ENCODE assay signal across 18 cellular contexts in the genomic region with DNA sequence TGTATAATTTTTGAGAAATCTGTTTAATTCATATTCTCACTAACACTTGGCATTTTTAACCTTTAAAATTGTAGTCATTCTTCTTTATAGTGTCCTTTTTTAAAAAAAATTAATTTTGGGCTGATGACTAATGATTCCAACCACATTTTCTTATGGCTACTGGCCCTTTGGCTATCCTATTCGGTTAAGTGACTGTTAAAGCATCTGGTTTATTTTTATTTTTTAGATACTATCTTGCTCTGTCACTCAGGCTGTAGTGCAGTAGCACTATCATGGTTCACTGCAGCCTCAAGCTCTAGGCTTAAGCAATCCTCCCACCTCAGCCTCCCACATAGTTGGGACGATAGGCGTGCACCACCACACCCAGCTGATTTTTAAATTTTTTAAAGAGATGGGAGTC.
A peak's percentile ranks its signal among the peaks of the same experiment; 100 is the strongest.
DNase-seq lines count a peak whose midpoint lies in the region; ATAC-seq, FAIRE-seq and TF ChIP-seq lines count a peak whose summit lies in the region.
"Had no signal": no experiment of that assay in that cellular context is flagged by ENCODE, and none has a peak within 500 bp of the region (broad histone marks: within the 10 kb centered on the region; RNA-seq: fewer than 3 reads in every experiment).

No MANE protein-coding gene starts in this region.

- no peaks in the 10 kb centered on the region for H4K20me1 ChIP-seq in astrocyte (ENCODE audit: insufficient read depth, low read length)

- no peak overlapping the region for H3K27ac Mint-ChIP-seq in astrocyte (ENCODE audit: unreplicated experiment)
- no peak overlapping the region for H3K27ac Mint-ChIP-seq in activated T-helper 1 cell treated with anti-CD3 and anti-CD28 coated beads, Interleukin-12 subunit alpha, Interleukin-12 subunit beta, Interleukin-2, Interleukin-4 antibody, amounts not matched to agents 30 ng/mL and 10 ng/mL and 1 ng/mL, durations not matched to agents 14 hours and 24 hours and 36 hours
- H3K27ac Mint-ChIP-seq: CD4-positive, CD25-positive, alpha-beta regulatory T cell; CD8-positive, alpha-beta memory T cell; H9 had no signal

- H3K4me1 Mint-ChIP-seq in astrocyte (ENCODE audit: low read depth, unreplicated experiment) = peaks cover 11% of the 10 kb centered on the region
- H3K4me1 Mint-ChIP-seq in activated T-helper 1 cell treated with anti-CD3 and anti-CD28 coated beads, Interleukin-12 subunit alpha, Interleukin-12 subunit beta, Interleukin-2, Interleukin-4 antibody, amounts not matched to agents 30 ng/mL and 10 ng/mL and 1 ng/mL, durations not matched to agents 14 hours and 24 hours and 36 hours (ENCODE audit: low read depth) = no peaks in the 10 kb centered on the region
- H3K4me1 Mint-ChIP-seq: CD4-positive, CD25-positive, alpha-beta regulatory T cell; CD8-positive, alpha-beta memory T cell had no signal

- peaks cover 6% of the 10 kb centered on the region for H3K9me3 Mint-ChIP-seq in astrocyte (ENCODE audit: unreplicated experiment)
- peaks cover 16% of the 10 kb centered on the region for H3K9me3 Mint-ChIP-seq in activated T-helper 1 cell treated with anti-CD3 and anti-CD28 coated beads, Interleukin-12 subunit alpha, Interleukin-12 subunit beta, Interleukin-2, Interleukin-4 antibody, amounts not matched to agents 30 ng/mL and 10 ng/mL and 1 ng/mL, durations not matched to agents 14 hours and 24 hours and 36 hours

- no peak for TF ChIP-seq CTCF in astrocyte (IDR thresholded peaks at IDR 0.05; ENCODE audit: insufficient read depth, low read depth, low read length)
- no peak for TF ChIP-seq CTCF in psoas muscle (IDR thresholded peaks at IDR 0.05)

- no peaks in the 10 kb centered on the region for H3K79me2 ChIP-seq in astrocyte (ENCODE audit: insufficient read depth, low read length)

- no peak for ATAC-seq in psoas muscle

- FAIRE-seq in astrocyte (lab: Jason Lieb, UNC) = no peak
- FAIRE-seq: H1 had no signal

- H3K4me3 Mint-ChIP-seq in astrocyte (ENCODE audit: unreplicated experiment) = no peak overlapping the region
- H3K4me3 Mint-ChIP-seq in activated T-helper 1 cell treated with anti-CD3 and anti-CD28 coated beads, Interleukin-12 subunit alpha, Interleukin-12 subunit beta, Interleukin-2, Interleukin-4 antibody, amounts not matched to agents 30 ng/mL and 10 ng/mL and 1 ng/mL, durations not matched to agents 14 hours and 24 hours and 36 hours = no peak overlapping the region
- H3K4me3 Mint-ChIP-seq: CD4-positive, CD25-positive, alpha-beta regulatory T cell; CD8-positive, alpha-beta memory T cell; H9 had no signal

- no peak overlapping the region for H3K4me2 ChIP-seq in astrocyte (ENCODE audit: low read length)

- H3K4me3 ChIP-seq in astrocyte (ENCODE audit: insufficient read depth, low read depth, low read length) = no peak overlapping the region
- no peak overlapping the region for H3K4me3 ChIP-seq in psoas muscle

- H3K36me3 ChIP-seq in astrocyte (ENCODE audit: insufficient read depth, low read length) (no peaks in the 10 kb centered on the region), psoas muscle (ENCODE audit: insufficient read depth in 1 of 2, low read depth in 1 of 2) (no peaks in the 10 kb centered on the region)
- H3K36me3 ChIP-seq: BE2C had no signal

- 75 to 85% (median 80%) methylated on average over 3 of the region's 3 CpGs for WGBS in psoas muscle, 3 donors

- no peaks in the 10 kb centered on the region for H3K27me3 ChIP-seq in astrocyte (ENCODE audit: insufficient read depth, low read length)
- H3K27me3 ChIP-seq in psoas muscle (ENCODE audit: insufficient read depth in 3 of 3, low read length in 2 of 3) = no peaks in the 10 kb centered on the region
- H3K27me3 ChIP-seq: BE2C had no signal

- H3K4me1 ChIP-seq in astrocyte (ENCODE audit: insufficient read depth, low read length) (peaks cover 4% of the 10 kb centered on the region), psoas muscle (no peaks in the 10 kb centered on the region)
- H3K4me1 ChIP-seq: BE2C had no signal

- no peak overlapping the region for H3K27ac ChIP-seq in astrocyte (ENCODE audit: low read depth, low read length)
- H3K27ac ChIP-seq in psoas muscle = no peak overlapping the region

- H3K36me3 Mint-ChIP-seq in astrocyte (ENCODE audit: low read depth, unreplicated experiment) = no peaks in the 10 kb centered on the region
- no peaks in the 10 kb centered on the region for H3K36me3 Mint-ChIP-seq in activated T-helper 1 cell treated with anti-CD3 and anti-CD28 coated beads, Interleukin-12 subunit alpha, Interleukin-12 subunit beta, Interleukin-2, Interleukin-4 antibody, amounts not matched to agents 30 ng/mL and 10 ng/mL and 1 ng/mL, durations not matched to agents 14 hours and 24 hours and 36 hours (ENCODE audit: low read depth)
- H3K36me3 Mint-ChIP-seq: CD4-positive, CD25-positive, alpha-beta regulatory T cell; CD8-positive, alpha-beta memory T cell had no signal

- H3K27me3 Mint-ChIP-seq in astrocyte (ENCODE audit: low read depth, unreplicated experiment) = no peaks in the 10 kb centered on the region
- H3K27me3 Mint-ChIP-seq in activated T-helper 1 cell treated with anti-CD3 and anti-CD28 coated beads, Interleukin-12 subunit alpha, Interleukin-12 subunit beta, Interleukin-2, Interleukin-4 antibody, amounts not matched to agents 30 ng/mL and 10 ng/mL and 1 ng/mL, durations not matched to agents 14 hours and 24 hours and 36 hours (ENCODE audit: insufficient read depth) = no peaks in the 10 kb centered on the region
- H3K27me3 Mint-ChIP-seq: CD4-positive, CD25-positive, alpha-beta regulatory T cell; CD8-positive, alpha-beta memory T cell had no signal

- no peak overlapping the region for H3K9ac ChIP-seq in astrocyte (ENCODE audit: low read length)

- intact Hi-C loops in activated T-helper 1 cell treated with anti-CD3 and anti-CD28 coated beads, Interleukin-12 subunit alpha, Interleukin-12 subunit beta, Interleukin-2, Interleukin-4 antibody, amounts not matched to agents 30 ng/mL and 10 ng/mL and 1 ng/mL, durations not matched to agents 14 hours and 24 hours and 36 hours (cut with micrococcal nuclease) = no loop called here
- intact Hi-C loops in psoas muscle (cut with DNase I) = no loop called here

- H3K9me3 ChIP-seq in astrocyte (ENCODE audit: insufficient read depth, low read depth, low read length) (no peaks in the 10 kb centered on the region), psoas muscle (peaks cover under 1% of the 10 kb centered on the region)
- H3K9me3 ChIP-seq: BE2C had no signal

- H2AFZ ChIP-seq in astrocyte (ENCODE audit: low read depth, low read length) = no peak overlapping the region

- DNase-seq in ELR (ENCODE audit: low read depth) (peak; percentile 6), LHCN-M2 (ENCODE audit: low read depth) (peak; percentile 18), astrocyte (ENCODE audit: low read depth) (peak; percentile 29), psoas muscle (no peak)
- no peak for DNase-seq in activated T-helper 1 cell treated with anti-CD3 and anti-CD28 coated beads, Interleukin-12 subunit alpha, Interleukin-12 subunit beta, Interleukin-2, Interleukin-4 antibody, amounts not matched to agents 30 ng/mL and 10 ng/mL and 1 ng/mL, durations not matched to agents 14 hours and 24 hours and 36 hours (ENCODE audit: low spot score)
- DNase-seq in central memory CD4-positive, alpha-beta T cell = no peak
- DNase-seq: ACHN; BE2C; C1 segment of cervical spinal cord; CD4-positive, CD25-positive, alpha-beta regulatory T cell; CD8-positive, alpha-beta memory T cell; COR-L47; DMS 273 treated with DMSO at 0.1 percent for 48 hours; DMS53; DND-41; GF-D8; H9 had no signal

Comparison
In these comparisons a context has a peak if more than half of its experiments do, and no peak if none do; other contexts are left out.
1. DNase-seq: peak in ELR (single experiment), LHCN-M2 (single experiment) and astrocyte (single experiment); none in activated T-helper 1 cell treated with anti-CD3 and anti-CD28 coated beads, Interleukin-12 subunit alpha, Interleukin-12 subunit beta, Interleukin-2, Interleukin-4 antibody, amounts not matched to agents 30 ng/mL and 10 ng/mL and 1 ng/mL, durations not matched to agents 14 hours and 24 hours and 36 hours (single experiment), central memory CD4-positive, alpha-beta T cell (single experiment) and psoas muscle (0 of 2).